ENCODE assay signal across 14 cellular contexts in the genomic region with DNA sequence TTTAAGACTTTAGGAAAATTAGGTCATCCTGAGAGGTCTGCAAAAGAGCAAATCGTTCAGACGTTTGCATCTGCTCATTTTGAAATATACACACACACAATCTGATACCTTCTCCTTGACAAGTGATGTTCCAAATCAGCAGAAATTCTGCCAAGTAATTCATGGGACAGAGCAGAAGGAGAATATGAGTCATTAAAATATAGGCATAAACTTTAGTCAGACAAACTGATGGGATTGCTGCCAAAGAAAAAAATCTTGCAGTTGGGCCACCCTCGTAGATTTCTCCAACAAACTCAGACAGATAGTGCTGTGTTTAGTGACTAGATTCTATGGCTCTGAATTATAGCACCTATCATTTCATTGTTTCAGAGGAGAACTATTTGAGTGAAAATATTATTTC.
A peak's percentile ranks its signal among the peaks of the same experiment; 100 is the strongest.
DNase-seq lines count a peak whose midpoint lies in the region; ATAC-seq, FAIRE-seq and TF ChIP-seq lines count a peak whose summit lies in the region.
"Had no signal": no experiment of that assay in that cellular context is flagged by ENCODE, and none has a peak within 500 bp of the region (broad histone marks: within the 10 kb centered on the region; RNA-seq: fewer than 3 reads in every experiment).

No MANE protein-coding gene starts in this region.

- in situ Hi-C loops in HepG2 (cut with HindIII; ENCODE audit: extremely low pct_ligation_motif_present, low pct_unique_long_range_greater_than_20kb): no loop called here

- no peak for TF ChIP-seq POLR2A in HepG2 (IDR thresholded peaks at IDR 0.05; ENCODE audit: insufficient read depth in 1 of 2, low read depth in 2 of 2, low read length in 2 of 2)

- 1% methylated on average over 3 of the region's 3 CpGs for WGBS in HepG2 (ENCODE audit: low lambda C conversion rate)

- 0 out of 5 replicates have a peak, but pooled peaks cover 0 to 3% of the 10 kb centered on the region in 2 experiments for H3K27me3 ChIP-seq in HepG2 (ENCODE audit: control insufficient read depth in 1 of 2, insufficient read depth in 2 of 2, low read length in 2 of 2)

- no peak overlapping the region for H3K27ac ChIP-seq in HepG2 (ENCODE audit: extremely low read length, insufficient read depth, low read length)
- H3K27ac ChIP-seq: psoas muscle had no signal

- no peak for FAIRE-seq in HepG2 (lab: Jason Lieb, UNC)

- TF ChIP-seq EP300 in HepG2 (IDR thresholded peaks at IDR 0.05; ENCODE audit: low read depth in 2 of 2, low read length in 2 of 2): no peak
- no peak for TF ChIP-seq EP300 in HepG2 (CRISPR knock-in tag; IDR thresholded peaks at IDR 0.05; ENCODE audit: borderline replicate concordance)

- H3K4me3 ChIP-seq in HepG2 (replicated peaks in 1 of 3; ENCODE audit: insufficient read depth in 1 of 3, low read depth in 2 of 3, low read length in 3 of 3): no peak overlapping the region
- H3K4me3 ChIP-seq: psoas muscle had no signal

- H4K20me1 ChIP-seq in HepG2 (ENCODE audit: insufficient read depth, low read length): no peaks in the 10 kb centered on the region

- ATAC-seq in HepG2 (no peak), HG03039 (IDR thresholded peaks at IDR 0.05; ENCODE audit: unreplicated experiment) (no peak), GM18868 (IDR thresholded peaks at IDR 0.05; ENCODE audit: unreplicated experiment) (no peak)
- ATAC-seq: CD8-positive, alpha-beta T cell had no signal

- POLR2A ChIA-PET in HepG2 (lab: Yijun Ruan, JAX): no interaction called here

- TF ChIP-seq CTCF in AG09319 (IDR thresholded peaks at IDR 0.05; ENCODE audit: low read depth, low read length): no peak
- no peak for TF ChIP-seq CTCF in HepG2 (CRISPR knock-in tag; IDR thresholded peaks at IDR 0.05)

- no TSS peak for BruUV-seq in HepG2 (replicated peaks; lab: Mats Ljungman, UMichigan)

- H3K4me1 ChIP-seq in HepG2 (ENCODE audit: insufficient read depth, low read length): no peaks in the 10 kb centered on the region
- H3K4me1 ChIP-seq: psoas muscle had no signal

- H3K9me3 ChIP-seq in HepG2 (ENCODE audit: low read length): no peaks in the 10 kb centered on the region
- H3K9me3 ChIP-seq: psoas muscle had no signal

- no peaks in the 10 kb centered on the region for H3K36me3 ChIP-seq in HepG2 (replicated peaks in 1 of 2; ENCODE audit: control insufficient read depth in 1 of 2, insufficient read depth in 2 of 2, low read length in 2 of 2)

- no peak overlapping the region for H2AFZ ChIP-seq in HepG2 (ENCODE audit: low read length)

- TF ChIP-seq RAD21 in HepG2 (CRISPR knock-in tag; IDR thresholded peaks at IDR 0.05): no peak

- intact Hi-C loops in HepG2 (cut with micrococcal nuclease; ENCODE audit: unreplicated experiment): no loop called here

- CTCF ChIA-PET in HepG2 (lab: Yijun Ruan, JAX; ENCODE audit: low intra/inter-chr PET ratio, low total read pairs): no interaction called here

- H3K79me2 ChIP-seq in HepG2 (ENCODE audit: insufficient read depth, low read length): no peaks in the 10 kb centered on the region

- no peak overlapping the region for H3K4me2 ChIP-seq in HepG2 (ENCODE audit: low read depth, low read length)

- peak; percentile 54 for DNase-seq in AG09319 (ENCODE audit: extremely low read depth, low read depth)
- peak; percentile 93 for DNase-seq in LHCN-M2 (ENCODE audit: low read depth)
- peak; percentile 11 for DNase-seq in brain pericyte (ENCODE audit: low read depth, low spot score)
- DNase-seq in left kidney (ENCODE audit: low read depth, low spot score): peak; percentile 15
- DNase-seq in stimulated activated CD4-positive, alpha-beta T cell treated with anti-CD3 and anti-CD28 coated beads, Interleukin-4, amount 100 ng/mL, for 4 hours: no peak
- no peak for DNase-seq in HepG2 (ENCODE audit: low spot score)
- DNase-seq: activated CD8-positive, alpha-beta memory T cell treated with anti-CD3 and anti-CD28 coated beads for 24 hours; activated naive CD8-positive, alpha-beta T cell treated with anti-CD3 and anti-CD28 coated beads, Interleukin-2, amount 10 ng/mL, durations not matched to agents 7 days and 5 days; CD8-positive, alpha-beta T cell; KBM-7; NCI-H510A; psoas muscle had no signal

- no peak overlapping the region for H3K9ac ChIP-seq in HepG2 (ENCODE audit: insufficient read depth, low read depth, low read length)

TF ChIP-seq in HepG2, 621 proteins besides CTCF, POLR2A, EP300 and RAD21 (continues in another document):
- TF ChIP-seq, protein P1, sequence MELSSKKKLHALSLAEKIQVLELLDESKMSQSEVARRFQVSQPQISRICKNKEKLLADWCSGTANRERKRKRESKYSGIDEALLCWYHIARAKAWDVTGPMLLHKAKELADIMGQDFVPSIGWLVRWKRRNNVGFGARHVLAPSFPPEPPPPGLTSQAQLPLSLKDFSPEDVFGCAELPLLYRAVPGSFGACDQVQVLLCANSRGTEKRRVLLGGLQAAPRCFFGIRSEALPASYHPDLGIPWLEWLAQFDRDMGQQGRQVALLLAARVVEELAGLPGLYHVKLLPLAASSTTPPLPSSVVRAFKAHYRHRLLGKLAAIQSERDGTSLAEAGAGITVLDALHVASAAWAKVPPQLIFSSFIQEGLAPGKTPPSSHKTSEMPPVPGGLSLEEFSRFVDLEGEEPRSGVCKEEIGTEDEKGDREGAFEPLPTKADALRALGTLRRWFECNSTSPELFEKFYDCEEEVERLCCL (CRISPR knock-in tag; IDR thresholded peaks at IDR 0.05; ENCODE audit: borderline replicate concordance): no peak
- TF ChIP-seq, protein P2, sequence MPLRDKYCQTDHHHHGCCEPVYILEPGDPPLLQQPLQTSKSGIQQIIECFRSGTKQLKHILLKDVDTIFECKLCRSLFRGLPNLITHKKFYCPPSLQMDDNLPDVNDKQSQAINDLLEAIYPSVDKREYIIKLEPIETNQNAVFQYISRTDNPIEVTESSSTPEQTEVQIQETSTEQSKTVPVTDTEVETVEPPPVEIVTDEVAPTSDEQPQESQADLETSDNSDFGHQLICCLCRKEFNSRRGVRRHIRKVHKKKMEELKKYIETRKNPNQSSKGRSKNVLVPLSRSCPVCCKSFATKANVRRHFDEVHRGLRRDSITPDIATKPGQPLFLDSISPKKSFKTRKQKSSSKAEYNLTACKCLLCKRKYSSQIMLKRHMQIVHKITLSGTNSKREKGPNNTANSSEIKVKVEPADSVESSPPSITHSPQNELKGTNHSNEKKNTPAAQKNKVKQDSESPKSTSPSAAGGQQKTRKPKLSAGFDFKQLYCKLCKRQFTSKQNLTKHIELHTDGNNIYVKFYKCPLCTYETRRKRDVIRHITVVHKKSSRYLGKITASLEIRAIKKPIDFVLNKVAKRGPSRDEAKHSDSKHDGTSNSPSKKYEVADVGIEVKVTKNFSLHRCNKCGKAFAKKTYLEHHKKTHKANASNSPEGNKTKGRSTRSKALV (CRISPR knock-in tag; IDR thresholded peaks at IDR 0.05): no peak
- TF ChIP-seq, protein P3, sequence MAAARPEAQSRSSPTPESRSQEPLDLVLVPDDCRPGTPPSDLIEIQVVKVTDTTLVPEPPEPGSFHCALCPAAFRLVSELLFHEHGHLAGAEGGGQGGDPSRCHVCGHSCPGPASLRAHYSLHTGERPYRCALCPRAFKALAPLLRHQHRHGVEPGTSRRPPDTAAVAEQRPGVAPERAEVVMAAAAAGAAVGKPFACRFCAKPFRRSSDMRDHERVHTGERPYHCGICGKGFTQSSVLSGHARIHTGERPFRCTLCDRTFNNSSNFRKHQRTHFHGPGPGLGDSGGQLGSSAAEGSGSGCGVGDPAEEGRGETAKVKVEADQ (CRISPR knock-in tag; IDR thresholded peaks at IDR 0.05; ENCODE audit: borderline replicate concordance): no peak
- TF ChIP-seq SNAI1 (CRISPR knock-in tag; IDR thresholded peaks at IDR 0.05; ENCODE audit: borderline replicate concordance) (no peak), SNAPC2 (CRISPR knock-in tag; IDR thresholded peaks at IDR 0.05) (no peak)

Comparison
In these comparisons a context has a peak if more than half of its experiments do, and no peak if none do; other contexts are left out.
1. DNase-seq: peak in AG09319 (single experiment), LHCN-M2 (single experiment), brain pericyte (single experiment) and left kidney (single experiment); none in stimulated activated CD4-positive, alpha-beta T cell treated with anti-CD3 and anti-CD28 coated beads, Interleukin-4, amount 100 ng/mL, for 4 hours (0 of 2) and HepG2 (single experiment).